ENCODE assay signal across 1 cellular context in the genomic region with DNA sequence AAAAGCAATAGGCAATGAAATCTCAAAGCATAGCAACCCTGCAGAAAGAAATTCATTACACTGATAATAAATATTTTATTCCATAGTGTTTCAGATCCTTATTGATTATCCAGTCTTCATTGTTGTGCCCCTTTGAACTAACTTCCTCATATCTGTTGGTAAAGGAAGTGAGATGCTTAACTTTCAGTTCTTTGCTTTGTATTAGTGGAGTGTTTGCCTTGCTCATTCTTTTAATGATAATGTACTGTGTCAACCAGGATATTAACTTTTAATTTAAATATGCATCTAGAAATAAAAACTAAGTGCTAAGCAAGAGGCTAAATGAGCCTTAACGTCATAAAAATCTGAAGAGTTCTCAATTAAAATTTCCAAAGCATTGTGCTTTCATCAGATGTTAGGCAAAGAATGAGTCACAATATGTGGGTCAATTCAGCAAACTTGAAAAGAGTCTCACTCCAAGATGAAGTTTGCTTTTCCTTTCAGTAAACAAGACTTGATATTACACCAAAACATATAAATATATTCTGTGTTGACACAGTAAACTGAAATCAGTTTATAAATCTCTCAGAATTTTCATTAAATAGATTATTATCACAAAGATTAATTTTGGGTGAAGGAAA.
A peak's percentile ranks its signal among the peaks of the same experiment; 100 is the strongest.
TF ChIP-seq lines count a peak whose summit lies in the region.

No MANE protein-coding gene starts in this region.

TF ChIP-seq in IMR-90, 13 proteins besides CTCF, POLR2A, EP300 and RAD21:
- no peak for TF ChIP-seq SMC3 (IDR thresholded peaks at IDR 0.05; ENCODE audit: low read depth, low read length)
- no peak for TF ChIP-seq NFE2L2 (IDR thresholded peaks at IDR 0.05; ENCODE audit: low read depth, low read length)
- TF ChIP-seq BHLHE40 (IDR thresholded peaks at IDR 0.05; ENCODE audit: low read depth, low read length), result no peak
- TF ChIP-seq CEBPB (IDR thresholded peaks at IDR 0.05; ENCODE audit: low read depth, low read length), result 0 out of 2 replicates have a peak, but pooled peaks have one; percentile 4
- TF ChIP-seq CHD1 (IDR thresholded peaks at IDR 0.05; ENCODE audit: low read depth, low read length), result no peak
- TF ChIP-seq RCOR1 (IDR thresholded peaks at IDR 0.05; ENCODE audit: insufficient replicate concordance, low read length), result no peak
